9 cellular contexts compared by ENCODE assay signal in the genomic region with DNA sequence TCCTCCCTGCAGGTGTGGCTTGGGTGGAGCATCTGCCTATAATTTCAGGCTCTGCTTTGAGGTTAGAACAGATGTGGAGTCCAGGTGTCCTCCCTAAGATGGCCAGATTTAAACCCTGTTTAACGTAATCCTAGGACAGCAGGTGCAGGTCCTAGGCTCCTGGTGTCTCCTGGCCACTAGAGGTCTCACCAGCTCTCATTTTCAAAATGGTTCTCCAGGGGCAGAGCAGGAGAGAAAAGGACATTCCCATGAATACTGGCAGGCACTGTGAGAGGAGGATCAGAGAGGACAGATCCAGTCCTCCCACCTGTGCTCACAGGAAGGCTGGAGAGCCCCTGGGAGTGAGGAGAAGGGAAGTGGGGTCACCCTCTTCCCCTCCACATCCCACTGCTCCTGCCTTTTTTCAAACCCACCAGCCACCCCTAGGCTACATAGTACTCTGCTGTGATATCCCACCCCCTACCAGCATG.
DNase-seq lines count a peak whose midpoint lies in the region; ATAC-seq and TF ChIP-seq lines count a peak whose summit lies in the region.
"Had no signal": no experiment of that assay in that cellular context is flagged by ENCODE, and none has a peak within 500 bp of the region (broad histone marks: within the 10 kb centered on the region; RNA-seq: fewer than 3 reads in every experiment).

No MANE protein-coding gene starts in this region.

- no peaks in the 10 kb centered on the region for H3K79me1 ChIP-seq in trophoblast cell (ENCODE audit: low read length)

- H2BK12ac ChIP-seq in trophoblast cell (ENCODE audit: low read length): no peak overlapping the region

- peak; percentile 41 for DNase-seq in activated effector memory CD4-positive, alpha-beta T cell treated with anti-CD3 and anti-CD28 coated beads, Interleukin-2, amount 50 U/mL, for 16 hours
- DNase-seq in activated effector memory CD4-positive, alpha-beta T cell treated with Interleukin-2 at 50 U/mL for 16 hours: no peak
- DNase-seq in NCI-H1436 treated with DMSO at 0.1 percent for 48 hours (lab: John Stamatoyannopoulos, UW) (peak; percentile 17), foreskin fibroblast (peak; percentile 39 to 72), trophoblast cell (peak; percentile 62 to 82), ecto neural progenitor cell (ENCODE audit: low spot score) (no peak)

- no peaks in the 10 kb centered on the region for H4K20me1 ChIP-seq in SU-DHL-6 (ENCODE audit: low read depth, low read length)

- H3K14ac ChIP-seq in trophoblast cell (ENCODE audit: low read length): no peak overlapping the region

- TF ChIP-seq CTCF in SU-DHL-6 (IDR thresholded peaks at IDR 0.05; ENCODE audit: insufficient read depth, low read length, poor library complexity, severe bottlenecking) (peak; percentile 92), foreskin fibroblast (IDR thresholded peaks at IDR 0.05; ENCODE audit: low read depth, low read length) (peak; percentile 73)

- H3K9ac ChIP-seq in SU-DHL-6 (ENCODE audit: low read length): no peak overlapping the region
- H3K9ac ChIP-seq in trophoblast cell (ENCODE audit: low read length): no peak overlapping the region

- H3K4me2 ChIP-seq in SU-DHL-6 (ENCODE audit: low read depth, low read length, poor library complexity, severe bottlenecking) (no peak overlapping the region), trophoblast cell (ENCODE audit: low read length) (no peak overlapping the region)

- H3K18ac ChIP-seq in trophoblast cell (ENCODE audit: low read length): no peak overlapping the region

- no peak overlapping the region for H2AFZ ChIP-seq in SU-DHL-6 (ENCODE audit: low read depth, low read length, severe bottlenecking)
- H2AFZ ChIP-seq in trophoblast cell (ENCODE audit: insufficient read depth, low read length, poor library complexity): no peak overlapping the region

- no peak overlapping the region for H2AK5ac ChIP-seq in trophoblast cell (ENCODE audit: low read length)

- no peaks in the 10 kb centered on the region for H3K27me3 ChIP-seq in SU-DHL-6 (ENCODE audit: low read length)
- H3K27me3 ChIP-seq in trophoblast cell (ENCODE audit: insufficient read depth, low read length): no peaks in the 10 kb centered on the region

- no peaks in the 10 kb centered on the region for H3K79me2 ChIP-seq in SU-DHL-6 (ENCODE audit: insufficient read depth, low read length)
- H3K79me2 ChIP-seq in trophoblast cell (ENCODE audit: control insufficient read depth, insufficient read depth, low read length, poor library complexity): no peaks in the 10 kb centered on the region

- no peak overlapping the region for H4K12ac ChIP-seq in trophoblast cell (ENCODE audit: low read depth, low read length)

- no peaks in the 10 kb centered on the region for H3F3A ChIP-seq in SU-DHL-6 (ENCODE audit: insufficient read depth)

- no peak overlapping the region for H4K8ac ChIP-seq in trophoblast cell (ENCODE audit: low read depth, low read length)

- no peak overlapping the region for H3K4ac ChIP-seq in trophoblast cell (ENCODE audit: low read depth, low read length)

- no peaks in the 10 kb centered on the region for H3K9me2 ChIP-seq in SU-DHL-6 (replicated peaks; ENCODE audit: insufficient read depth, low read length)

- no peaks in the 10 kb centered on the region for H3K9me3 ChIP-seq in SU-DHL-6 (ENCODE audit: insufficient read depth, low read length)
- H3K9me3 ChIP-seq in trophoblast cell (ENCODE audit: insufficient read depth, low read depth, low read length): no peaks in the 10 kb centered on the region

- H3K36me3 ChIP-seq in SU-DHL-6 (ENCODE audit: low read length) (no peaks in the 10 kb centered on the region), trophoblast cell (ENCODE audit: control insufficient read depth in 1 of 2, insufficient read depth in 2 of 2, low read length in 2 of 2) (no peaks in the 10 kb centered on the region)

- no peak for ATAC-seq in GM21423 (IDR thresholded peaks at IDR 0.05; ENCODE audit: unreplicated experiment)
- ATAC-seq: activated T-cell treated with anti-CD3 and anti-CD28 coated beads, Interleukin-2, amount 50 U/mL, for 72 hours had no signal

- no peak overlapping the region for H2BK120ac ChIP-seq in trophoblast cell (ENCODE audit: insufficient read depth, low read length, poor library complexity)

- H3K4me3 ChIP-seq in SU-DHL-6 (ENCODE audit: insufficient read depth, low read length, poor library complexity, severe bottlenecking): no peak overlapping the region
- H3K4me3 ChIP-seq in foreskin fibroblast (ENCODE audit: low read depth in 1 of 2, low read length in 2 of 2): no peak overlapping the region
- no peak overlapping the region for H3K4me3 ChIP-seq in trophoblast cell (ENCODE audit: low read depth, low read length)

- no peaks in the 10 kb centered on the region for H3K4me1 ChIP-seq in trophoblast cell (ENCODE audit: control insufficient read depth in 1 of 2, insufficient read depth in 2 of 2, low read length in 2 of 2)

- H3K27ac ChIP-seq in SU-DHL-6 (ENCODE audit: low read depth, low read length) (no peak overlapping the region), trophoblast cell (ENCODE audit: low read depth, low read length) (no peak overlapping the region)

- WGBS in trophoblast cell (ENCODE audit: extremely low coverage, insufficient coverage, insufficient read length): no CpG with 5 or more reads among the region's 1 CpG

- no peak overlapping the region for H4K91ac ChIP-seq in trophoblast cell (ENCODE audit: low read depth, low read length)

- no peak overlapping the region for H3K23ac ChIP-seq in trophoblast cell (ENCODE audit: low read length)

- no peak overlapping the region for H2BK5ac ChIP-seq in trophoblast cell (ENCODE audit: low read depth, low read length, poor library complexity)

Comparison
In these comparisons a context has a peak if more than half of its experiments do, and no peak if none do; other contexts are left out.
1. DNase-seq: peak in activated effector memory CD4-positive, alpha-beta T cell treated with anti-CD3 and anti-CD28 coated beads, Interleukin-2, amount 50 U/mL, for 16 hours (single experiment), NCI-H1436 treated with DMSO at 0.1 percent for 48 hours (single experiment), foreskin fibroblast (2 of 2) and trophoblast cell (2 of 2); none in activated effector memory CD4-positive, alpha-beta T cell treated with Interleukin-2 at 50 U/mL for 16 hours (single experiment) and ecto neural progenitor cell (single experiment).